Comparison of ENCODE assay signal across 13 cellular contexts in the genomic region with DNA sequence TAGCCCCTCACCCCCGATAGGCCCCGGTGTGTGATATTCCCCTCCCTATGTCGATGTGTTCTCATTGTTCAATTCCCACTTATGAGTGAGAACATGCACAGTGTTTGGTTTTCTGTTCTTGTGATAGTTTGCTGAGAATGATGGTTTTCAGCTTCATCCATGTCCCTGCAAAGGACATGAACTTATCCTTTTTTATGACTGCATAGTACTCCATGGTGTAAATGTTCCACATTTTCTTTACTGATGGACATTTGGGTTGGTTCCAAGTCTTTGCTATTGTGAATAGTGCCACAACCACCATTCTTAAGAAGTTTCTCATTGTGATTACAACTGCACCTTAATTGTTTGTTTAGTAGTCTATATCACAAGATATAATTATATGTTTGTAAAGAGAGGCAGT. TPM values are rescaled to one million over a fixed set of nuclear protein-coding genes. Genes with fewer than 3 reads are reported as not detected.
"Had no signal": no experiment of that assay in that cellular context is flagged by ENCODE, and none has a peak within 500 bp of the region (broad histone marks: within the 10 kb centered on the region; RNA-seq: fewer than 3 reads in every experiment).

No MANE protein-coding gene starts in this region.

RNA-seq across cellular contexts. Expression of gene PLPPR4, which starts 3.9 kb away (rescaled TPM):
- total RNA-seq: activated B cell treated with CpG ODN at 0.5 μM for 24 hours; activated CD4-positive, alpha-beta memory T cell treated with anti-CD3 and anti-CD28 coated beads for 36 hours; activated CD4-positive, alpha-beta memory T cell treated with anti-CD3 and anti-CD28 coated beads, Interleukin-2, amount 10 ng/mL, durations not matched to agents 7 days and 5 days; activated CD4-positive, alpha-beta T cell treated with anti-CD3 and anti-CD28 coated beads for 36 hours; activated CD4-positive, alpha-beta T cell treated with anti-CD3 and anti-CD28 coated beads, Interleukin-2, amount 10 ng/mL, durations not matched to agents 24 days and 14 days; activated CD4-positive, alpha-beta T cell treated with anti-CD3 and anti-CD28 coated beads, Interleukin-2, amount 10 ng/mL, durations not matched to agents 7 days and 5 days; activated CD8-positive, alpha-beta memory T cell treated with anti-CD3 and anti-CD28 coated beads for 36 hours; activated CD8-positive, alpha-beta memory T cell treated with anti-CD3 and anti-CD28 coated beads, Interleukin-2, amount 10 ng/mL, durations not matched to agents 7 days and 5 days; activated CD8-positive, alpha-beta T cell treated with anti-CD3 and anti-CD28 coated beads for 36 hours; activated CD8-positive, alpha-beta T cell treated with anti-CD3 and anti-CD28 coated beads, Interleukin-2, amount 10 ng/mL, durations not matched to agents 7 days and 5 days; T-helper 1 cell treated with Interleukin-12 subunit alpha and Interleukin-12 subunit beta and Interleukin-4 antibody, amounts not matched to agents 30 ng/mL and 1 ng/mL, for 36 hours; T-helper 17 cell; T-helper 2 cell treated with Interferon-gamma antibody and Interleukin-4, amounts not matched to agents 100 ng/mL and 5 ng/mL, for 36 hours had no signal
